Comparison of ENCODE assay signal across 24 cellular contexts in genomic region chr7:151595702-151596340, GRCh38.
DNase-seq lines count a peak whose midpoint lies in the region; ATAC-seq and TF ChIP-seq lines count a peak whose summit lies in the region.
"Had no signal": no experiment of that assay in that cellular context is flagged by ENCODE, and none has a peak within 500 bp of the region (broad histone marks: within the 10 kb centered on the region; RNA-seq: fewer than 3 reads in every experiment).

No MANE protein-coding gene starts in this region.

- H3K27ac Mint-ChIP-seq in activated naive CD8-positive, alpha-beta T cell treated with anti-CD3 and anti-CD28 coated beads for 36 hours = no peak overlapping the region
- H3K27ac Mint-ChIP-seq: activated naive CD4-positive, alpha-beta T cell treated with anti-CD3 and anti-CD28 coated beads, Interleukin-2, amount 50 U/mL, for 24 hours; progenitor cell of endocrine pancreas; stimulated activated effector memory CD8-positive, alpha-beta T cell treated with anti-CD3 and anti-CD28 coated beads, Interleukin-12 subunit alpha, Interleukin-12 subunit beta, amount 100 ng/mL, for 72 hours had no signal

- H3K4me3 ChIP-seq in PC-9 = no peak overlapping the region
- H3K4me3 ChIP-seq: ascending aorta, GM23248, testis had no signal

- H3K4me1 Mint-ChIP-seq in activated naive CD8-positive, alpha-beta T cell treated with anti-CD3 and anti-CD28 coated beads for 36 hours = peaks cover 15% of the 10 kb centered on the region

- intact Hi-C loops in PC-9 (cut with micrococcal nuclease; ENCODE audit: unreplicated experiment) = no loop called here

- no TSS peak for BruUV-seq in PC-9 (replicated peaks; lab: Mats Ljungman, UMichigan)

- H3K9me3 ChIP-seq in PC-9 (ENCODE audit: insufficient read depth, low read depth) = no peaks in the 10 kb centered on the region
- H3K9me3 ChIP-seq: ascending aorta, testis had no signal

- H3K9me3 Mint-ChIP-seq in activated naive CD8-positive, alpha-beta T cell treated with anti-CD3 and anti-CD28 coated beads for 36 hours = no peaks in the 10 kb centered on the region
- H3K9me3 Mint-ChIP-seq: activated naive CD4-positive, alpha-beta T cell treated with anti-CD3 and anti-CD28 coated beads, Interleukin-2, amount 50 U/mL, for 24 hours; stimulated activated effector memory CD8-positive, alpha-beta T cell treated with anti-CD3 and anti-CD28 coated beads, Interleukin-12 subunit alpha, Interleukin-12 subunit beta, amount 100 ng/mL, for 72 hours had no signal

- H3K36me3 ChIP-seq in PC-9 (ENCODE audit: low read depth) = no peaks in the 10 kb centered on the region
- H3K36me3 ChIP-seq: ascending aorta had no signal

- no peaks in the 10 kb centered on the region for H3K27me3 ChIP-seq in PC-9 (ENCODE audit: insufficient read depth, low read depth)
- H3K27me3 ChIP-seq: ascending aorta, testis had no signal

- H3K9me2 ChIP-seq in PC-9 (ENCODE audit: insufficient read depth) = no peaks in the 10 kb centered on the region

- in situ Hi-C loops in Caki2 (cut with HindIII; ENCODE audit: low pct_unique_long_range_greater_than_20kb, low sequenced_read_pairs) = no loop called here

- H3K27ac ChIP-seq in PC-9 = 0 out of 2 replicates have a peak overlapping the region, but pooled peaks have one; percentile 21
- H3K27ac ChIP-seq: ascending aorta, epithelial cell of prostate, GM23248, testis had no signal

- CTCF ChIA-PET in PC-9 (lab: Charles Lee) = interaction anchor here (0.6 kb wide), 1 partner anchor 37 kb away, joined by 4 read pairs; no protein-coding TSS in a partner anchor

- DNase-seq in Caki2 (ENCODE audit: low read depth) (peak; percentile 31), DMS79 treated with DMSO at 0.1 percent for 48 hours (lab: John Stamatoyannopoulos, UW) (peak; percentile 65), PC-9 (peak in 1 of 2 experiments; percentile 67), kidney tubule cell (ENCODE audit: low spot score) (peak; percentile 68), ecto neural progenitor cell (ENCODE audit: low spot score) (no peak)
- no peak for DNase-seq in activated naive CD8-positive, alpha-beta T cell treated with anti-CD3 and anti-CD28 coated beads for 36 hours
- DNase-seq: activated CD4-positive, alpha-beta T cell treated with anti-CD3 and anti-CD28 coated beads for 48 hours; CD4-positive, CD25-positive, alpha-beta regulatory T cell; central memory CD4-positive, alpha-beta T cell; DND-41; GM23248; Kasumi-1; NCI-H1105; NCI-H2081 treated with DMSO at 0.1 percent for 48 hours; NCI-H774; SHP77 treated with DMSO at 0.1 percent for 48 hours; T-helper 1 cell; testis had no signal

- peaks cover 76% of the 10 kb centered on the region for H3F3A ChIP-seq in PC-9 (ENCODE audit: insufficient read depth, low read depth)

- no peak overlapping the region for H3K4me2 ChIP-seq in PC-9

- no peak overlapping the region for H3K4me3 Mint-ChIP-seq in activated naive CD8-positive, alpha-beta T cell treated with anti-CD3 and anti-CD28 coated beads for 36 hours
- H3K4me3 Mint-ChIP-seq: activated naive CD4-positive, alpha-beta T cell treated with anti-CD3 and anti-CD28 coated beads, Interleukin-2, amount 50 U/mL, for 24 hours; CD4-positive, CD25-positive, alpha-beta regulatory T cell; stimulated activated effector memory CD8-positive, alpha-beta T cell treated with anti-CD3 and anti-CD28 coated beads, Interleukin-12 subunit alpha, Interleukin-12 subunit beta, amount 100 ng/mL, for 72 hours had no signal

- no peaks in the 10 kb centered on the region for H4K20me1 ChIP-seq in PC-9 (ENCODE audit: insufficient read depth)

- peaks cover 2% of the 10 kb centered on the region for H3K36me3 Mint-ChIP-seq in activated naive CD8-positive, alpha-beta T cell treated with anti-CD3 and anti-CD28 coated beads for 36 hours

- H3K79me2 ChIP-seq in PC-9 (ENCODE audit: low read depth) = peaks cover 47% of the 10 kb centered on the region

- TF ChIP-seq CTCF in PC-9 (conservative IDR thresholded peaks at IDR 0.05) = no peak

- H3K27me3 Mint-ChIP-seq in activated naive CD8-positive, alpha-beta T cell treated with anti-CD3 and anti-CD28 coated beads for 36 hours = no peaks in the 10 kb centered on the region
- H3K27me3 Mint-ChIP-seq: activated naive CD4-positive, alpha-beta T cell treated with anti-CD3 and anti-CD28 coated beads, Interleukin-2, amount 50 U/mL, for 24 hours; CD4-positive, CD25-positive, alpha-beta regulatory T cell; progenitor cell of endocrine pancreas had no signal

- H3K4me1 ChIP-seq in PC-9 (replicated peaks; ENCODE audit: insufficient read depth) = peaks cover 72% of the 10 kb centered on the region

- no peak for ATAC-seq in GM18520 (IDR thresholded peaks at IDR 0.05; ENCODE audit: unreplicated experiment)
- ATAC-seq: stimulated activated effector memory CD8-positive, alpha-beta T cell treated with anti-CD3 and anti-CD28 coated beads, Interleukin-12 subunit alpha, Interleukin-12 subunit beta, amount 100 ng/mL, for 72 hours had no signal

- no peak overlapping the region for H2AFZ ChIP-seq in PC-9
- H2AFZ ChIP-seq: GM23248 had no signal

- POLR2A ChIA-PET in PC-9 (lab: Charles Lee; ENCODE audit: unreplicated experiment) = no interaction called here

Comparison
In these comparisons a context has a peak if more than half of its experiments do, and no peak if none do; other contexts are left out.
1. DNase-seq: peak in Caki2 (single experiment), DMS79 treated with DMSO at 0.1 percent for 48 hours (single experiment) and kidney tubule cell (single experiment); none in activated naive CD8-positive, alpha-beta T cell treated with anti-CD3 and anti-CD28 coated beads for 36 hours (single experiment) and ecto neural progenitor cell (single experiment).